In the genomic region with DNA sequence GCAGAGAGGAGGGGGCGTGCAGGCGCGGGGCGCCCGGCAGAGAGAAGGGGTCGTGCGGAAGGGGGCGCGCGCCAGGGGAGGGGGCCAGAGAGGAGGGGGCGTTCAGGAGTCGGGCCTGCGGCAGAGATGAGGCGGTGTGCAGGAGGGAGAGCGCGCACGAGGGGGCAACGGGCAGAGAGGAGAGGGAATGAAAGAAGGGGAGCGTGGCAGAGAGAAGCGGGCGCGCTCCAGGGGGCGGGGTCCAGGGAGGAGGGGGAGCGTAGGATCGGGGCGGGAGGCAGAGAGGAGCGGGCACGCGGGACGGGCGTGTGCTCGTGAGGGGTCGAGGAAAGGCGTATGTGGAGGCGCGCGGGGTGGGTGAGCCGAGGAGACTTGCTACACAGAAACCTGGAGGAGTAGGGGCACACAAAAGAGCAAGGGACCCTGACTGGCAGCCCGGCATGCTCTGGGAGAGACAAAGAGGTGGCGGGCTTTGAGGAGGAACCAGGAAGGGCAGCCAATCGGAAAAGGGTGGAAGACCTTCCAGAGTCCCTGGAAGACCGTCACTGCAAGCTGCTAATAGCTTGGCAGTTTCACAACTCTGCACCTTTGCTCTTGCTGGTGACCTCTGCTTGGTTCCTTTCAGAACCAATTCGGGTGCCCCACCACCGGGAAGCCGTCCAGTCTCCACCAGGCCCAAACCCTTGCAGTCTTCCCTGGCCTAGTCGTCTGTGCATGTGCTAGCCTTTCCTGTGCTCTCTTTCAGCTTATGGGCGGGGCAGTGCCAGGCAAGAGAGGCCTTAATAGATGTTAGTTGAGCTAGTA, we compare ENCODE assay signal across 1 cellular context.
A peak's percentile ranks its signal among the peaks of the same experiment; 100 is the strongest.
TF ChIP-seq lines count a peak whose summit lies in the region.

No MANE protein-coding gene starts in this region.

TF ChIP-seq in K562, 482 proteins besides CTCF, POLR2A, EP300 and RAD21:
- TF ChIP-seq MTA3 (IDR thresholded peaks at IDR 0.05; ENCODE audit: borderline replicate concordance) (no peak), OTX1 (CRISPR knock-in tag; IDR thresholded peaks at IDR 0.05) (no peak), ZBTB7A (IDR thresholded peaks at IDR 0.05; ENCODE audit: borderline replicate concordance, control insufficient read depth, low read depth, low read length) (0 out of 2 replicates have a peak, but pooled peaks have one; percentile 28), ZNF212 (CRISPR knock-in tag; IDR thresholded peaks at IDR 0.05) (no peak), GTF2E2 (tag; IDR thresholded peaks at IDR 0.05) (no peak), CREBBP (IDR thresholded peaks at IDR 0.05; ENCODE audit: low read depth, low read length) (no peak), GATAD2B (IDR thresholded peaks at IDR 0.05; ENCODE audit: borderline replicate concordance) (no peak), TBP (optimal IDR thresholded peaks at IDR 0.05; ENCODE audit: low read depth, low read length) (peak; percentile 24), ZNF140 (CRISPR knock-in tag; IDR thresholded peaks at IDR 0.05) (no peak), ZNF609 (CRISPR knock-in tag; IDR thresholded peaks at IDR 0.05; ENCODE audit: borderline replicate concordance) (no peak), ZNF445 (CRISPR knock-in tag; IDR thresholded peaks at IDR 0.05; ENCODE audit: low read depth) (no peak), CREB3L1 (IDR thresholded peaks at IDR 0.05; ENCODE audit: borderline replicate concordance, low read depth) (no peak), FOXA3 (CRISPR knock-in tag; conservative IDR thresholded peaks at IDR 0.05 in 1 of 2, IDR thresholded peaks at IDR 0.05 in 1 of 2) (no peak), MAX (CRISPR knock-in tag; IDR thresholded peaks at IDR 0.05) (no peak), MCM7 (IDR thresholded peaks at IDR 0.05) (no peak), PCBP1 (IDR thresholded peaks at IDR 0.05; ENCODE audit: low read depth, low read length, poor library complexity, severe bottlenecking) (peak; percentile 29), USF2 (CRISPR knock-in tag; IDR thresholded peaks at IDR 0.05) (no peak), PML (IDR thresholded peaks at IDR 0.05; ENCODE audit: low read length) (no peak), RFX7 (CRISPR knock-in tag; IDR thresholded peaks at IDR 0.05) (no peak), XRCC3 (IDR thresholded peaks at IDR 0.05) (no peak), SMC3 (conservative IDR thresholded peaks at IDR 0.05; ENCODE audit: insufficient read depth, low read depth, low read length) (no peak), ZC3H8 (IDR thresholded peaks at IDR 0.05) (no peak)
- TF ChIP-seq, protein P1, sequence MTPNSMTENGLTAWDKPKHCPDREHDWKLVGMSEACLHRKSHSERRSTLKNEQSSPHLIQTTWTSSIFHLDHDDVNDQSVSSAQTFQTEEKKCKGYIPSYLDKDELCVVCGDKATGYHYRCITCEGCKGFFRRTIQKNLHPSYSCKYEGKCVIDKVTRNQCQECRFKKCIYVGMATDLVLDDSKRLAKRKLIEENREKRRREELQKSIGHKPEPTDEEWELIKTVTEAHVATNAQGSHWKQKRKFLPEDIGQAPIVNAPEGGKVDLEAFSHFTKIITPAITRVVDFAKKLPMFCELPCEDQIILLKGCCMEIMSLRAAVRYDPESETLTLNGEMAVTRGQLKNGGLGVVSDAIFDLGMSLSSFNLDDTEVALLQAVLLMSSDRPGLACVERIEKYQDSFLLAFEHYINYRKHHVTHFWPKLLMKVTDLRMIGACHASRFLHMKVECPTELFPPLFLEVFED (CRISPR knock-in tag; conservative IDR thresholded peaks at IDR 0.05): no peak
- TF ChIP-seq, protein P2, sequence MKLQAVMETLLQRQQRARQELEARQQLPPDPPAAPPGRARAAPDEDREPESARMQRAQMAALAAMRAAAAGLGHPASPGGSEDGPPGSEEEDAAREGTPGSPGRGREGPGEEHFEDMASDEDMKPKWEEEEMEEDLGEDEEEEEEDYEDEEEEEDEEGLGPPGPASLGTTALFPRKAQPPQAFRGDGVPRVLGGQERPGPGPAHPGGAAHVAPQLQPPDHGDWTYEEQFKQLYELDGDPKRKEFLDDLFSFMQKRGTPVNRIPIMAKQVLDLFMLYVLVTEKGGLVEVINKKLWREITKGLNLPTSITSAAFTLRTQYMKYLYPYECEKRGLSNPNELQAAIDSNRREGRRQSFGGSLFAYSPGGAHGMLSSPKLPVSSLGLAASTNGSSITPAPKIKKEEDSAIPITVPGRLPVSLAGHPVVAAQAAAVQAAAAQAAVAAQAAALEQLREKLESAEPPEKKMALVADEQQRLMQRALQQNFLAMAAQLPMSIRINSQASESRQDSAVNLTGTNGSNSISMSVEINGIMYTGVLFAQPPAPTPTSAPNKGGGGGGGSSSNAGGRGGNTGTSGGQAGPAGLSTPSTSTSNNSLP (IDR thresholded peaks at IDR 0.05; ENCODE audit: borderline replicate concordance, low read depth, low read length): no peak
